7 cellular contexts compared by ENCODE assay signal in genomic region chr4:105133976-105134375, GRCh38.
"Had no signal": no experiment of that assay in that cellular context is flagged by ENCODE, and none has a peak within 500 bp of the region (broad histone marks: within the 10 kb centered on the region; RNA-seq: fewer than 3 reads in every experiment).

No MANE protein-coding gene starts in this region.

- H3K9me3 Mint-ChIP-seq: GM23338, H9, IgD-negative memory B cell had no signal

- H3K4me1 Mint-ChIP-seq: GM23338, H9, IgD-negative memory B cell had no signal

- H3K27me3 Mint-ChIP-seq: IgD-negative memory B cell had no signal

- H2AFZ ChIP-seq: GM23338 had no signal

- H3K4me3 Mint-ChIP-seq: GM23338, H9, IgD-negative memory B cell had no signal

- ATAC-seq: GM23338 had no signal

- H3K4me2 ChIP-seq: GM23338 had no signal

- H3K27ac Mint-ChIP-seq: GM23338, H9, IgD-negative memory B cell had no signal

- DNase-seq: H9, HCEC 1CT had no signal

- H3K36me3 Mint-ChIP-seq: IgD-negative memory B cell had no signal

- H3K4me3 ChIP-seq: GM23338 had no signal

- FAIRE-seq: H1, H54, HTR-8/SVneo had no signal
